Comparison of ENCODE assay signal across 1 cellular context in the genomic region with DNA sequence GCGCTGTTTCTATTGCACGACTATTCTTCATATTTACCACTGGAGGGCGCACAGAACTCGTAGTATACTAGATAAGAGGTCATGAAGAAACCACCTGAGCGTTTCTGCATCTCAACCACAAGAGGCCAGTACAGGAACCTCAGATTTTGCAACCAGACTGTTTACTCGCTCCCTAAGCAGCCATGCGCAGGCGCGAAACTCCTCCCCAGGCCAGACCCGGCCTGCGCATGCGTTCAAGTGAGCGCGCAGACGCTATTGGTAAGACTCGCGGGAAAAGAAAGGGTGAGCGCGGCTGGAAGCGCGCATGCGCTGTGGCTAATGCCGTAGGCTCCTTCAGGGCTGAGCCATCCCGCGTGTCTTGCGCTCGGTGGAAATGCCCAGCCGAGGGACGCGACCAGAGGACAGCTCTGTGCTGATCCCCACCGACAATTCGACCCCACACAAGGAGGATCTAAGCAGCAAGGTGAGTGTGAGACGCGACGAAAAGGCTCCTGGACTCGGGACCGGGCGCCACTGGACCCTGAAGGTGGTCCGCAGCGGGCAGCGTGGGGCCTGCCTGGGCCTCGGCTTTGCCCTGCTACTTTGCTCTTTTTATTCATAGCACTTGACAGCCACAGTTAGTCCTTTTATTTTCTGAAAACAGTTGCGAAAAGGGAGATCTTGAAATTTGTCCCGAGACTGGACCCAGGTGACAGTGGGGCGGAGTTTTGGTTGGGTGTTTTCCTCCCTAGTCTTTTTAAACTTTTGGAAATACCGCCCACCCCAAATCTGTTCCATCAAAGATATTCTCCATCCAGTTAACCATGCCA.
A peak's percentile ranks its signal among the peaks of the same experiment; 100 is the strongest.
TF ChIP-seq lines count a peak whose summit lies in the region.

Gene ASNSD1 (plus strand): TSS at position 312 of the 809 bp plus-strand sequence. CDS start 4,674 bp downstream, outside the sequence.

TF ChIP-seq in HepG2, 621 proteins besides CTCF, POLR2A, EP300 and RAD21 (continued from another document and continues in another):
- TF ChIP-seq THAP9 (CRISPR knock-in tag; IDR thresholded peaks at IDR 0.05; ENCODE audit: borderline replicate concordance) (peak; percentile 91; the same call in 1 of the 2 replicates), CREM (IDR thresholded peaks at IDR 0.05) (peak; percentile 44; the same call in 1 of the 2 replicates), CREM (CRISPR knock-in tag; IDR thresholded peaks at IDR 0.05) (no peak; the same call in 1 of the 2 replicates), RARA (CRISPR knock-in tag; IDR thresholded peaks at IDR 0.05) (peak; percentile 50), ZFP36 (IDR thresholded peaks at IDR 0.05; ENCODE audit: borderline replicate concordance, low read depth, low read length, partially characterized antibody) (no peak), ZNF44 (CRISPR knock-in tag; IDR thresholded peaks at IDR 0.05) (peak; percentile 98), BORCS8-MEF2B (CRISPR knock-in tag; IDR thresholded peaks at IDR 0.05) (peak; percentile 98), ZNF407 (CRISPR knock-in tag; IDR thresholded peaks at IDR 0.05; ENCODE audit: not compliant biosample characterization) (peak; percentile 99), TCF12 (IDR thresholded peaks at IDR 0.05) (no peak), TCF12 (CRISPR knock-in tag; IDR thresholded peaks at IDR 0.05) (no peak), HIVEP1 (CRISPR knock-in tag; IDR thresholded peaks at IDR 0.05) (peak; percentile 96), CSRNP1 (CRISPR knock-in tag; IDR thresholded peaks at IDR 0.05) (peak; percentile 97; the same call in 1 of the 2 replicates), ZNF788 (CRISPR knock-in tag; IDR thresholded peaks at IDR 0.05; ENCODE audit: borderline replicate concordance) (peak; percentile 79), ZNF740 (CRISPR knock-in tag; IDR thresholded peaks at IDR 0.05) (no peak), CREBL2 (CRISPR knock-in tag; IDR thresholded peaks at IDR 0.05; ENCODE audit: borderline replicate concordance) (peak; percentile 96; the same call in 1 of the 2 replicates), HDAC6 (IDR thresholded peaks at IDR 0.05; ENCODE audit: low read depth, low read length) (no peak), JUN (CRISPR knock-in tag; IDR thresholded peaks at IDR 0.05) (peak; percentile 66; the same call in 1 of the 2 replicates), ZSCAN12 (CRISPR knock-in tag; IDR thresholded peaks at IDR 0.05) (no peak), FOXA1 (IDR thresholded peaks at IDR 0.05) (no peak), FOXA1 (CRISPR knock-in tag; IDR thresholded peaks at IDR 0.05) (peak; percentile 94), AKAP8 (CRISPR knock-in tag; IDR thresholded peaks at IDR 0.05) (no peak), MED13 (CRISPR knock-in tag; IDR thresholded peaks at IDR 0.05) (no peak), MYC (CRISPR knock-in tag; IDR thresholded peaks at IDR 0.05; ENCODE audit: borderline replicate concordance) (peak; percentile 94; the same call in 1 of the 2 replicates), ERF (CRISPR knock-in tag; IDR thresholded peaks at IDR 0.05) (peak; percentile 76; the same call in 1 of the 2 replicates), ATRX (CRISPR knock-in tag; IDR thresholded peaks at IDR 0.05; ENCODE audit: borderline replicate concordance) (0 out of 2 replicates have a peak, but pooled peaks have one; percentile 9)
- TF ChIP-seq, protein P1, sequence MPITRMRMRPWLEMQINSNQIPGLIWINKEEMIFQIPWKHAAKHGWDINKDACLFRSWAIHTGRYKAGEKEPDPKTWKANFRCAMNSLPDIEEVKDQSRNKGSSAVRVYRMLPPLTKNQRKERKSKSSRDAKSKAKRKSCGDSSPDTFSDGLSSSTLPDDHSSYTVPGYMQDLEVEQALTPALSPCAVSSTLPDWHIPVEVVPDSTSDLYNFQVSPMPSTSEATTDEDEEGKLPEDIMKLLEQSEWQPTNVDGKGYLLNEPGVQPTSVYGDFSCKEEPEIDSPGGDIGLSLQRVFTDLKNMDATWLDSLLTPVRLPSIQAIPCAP (CRISPR knock-in tag; IDR thresholded peaks at IDR 0.05; ENCODE audit: low read depth): no peak
- TF ChIP-seq, protein P2, sequence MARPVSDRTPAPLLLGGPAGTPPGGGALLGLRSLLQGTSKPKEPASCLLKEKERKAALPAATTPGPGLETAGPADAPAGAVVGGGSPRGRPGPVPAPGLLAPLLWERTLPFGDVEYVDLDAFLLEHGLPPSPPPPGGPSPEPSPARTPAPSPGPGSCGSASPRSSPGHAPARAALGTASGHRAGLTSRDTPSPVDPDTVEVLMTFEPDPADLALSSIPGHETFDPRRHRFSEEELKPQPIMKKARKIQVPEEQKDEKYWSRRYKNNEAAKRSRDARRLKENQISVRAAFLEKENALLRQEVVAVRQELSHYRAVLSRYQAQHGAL (CRISPR knock-in tag; IDR thresholded peaks at IDR 0.05; ENCODE audit: not compliant biosample characterization): peak; percentile 54
- TF ChIP-seq, protein P3, sequence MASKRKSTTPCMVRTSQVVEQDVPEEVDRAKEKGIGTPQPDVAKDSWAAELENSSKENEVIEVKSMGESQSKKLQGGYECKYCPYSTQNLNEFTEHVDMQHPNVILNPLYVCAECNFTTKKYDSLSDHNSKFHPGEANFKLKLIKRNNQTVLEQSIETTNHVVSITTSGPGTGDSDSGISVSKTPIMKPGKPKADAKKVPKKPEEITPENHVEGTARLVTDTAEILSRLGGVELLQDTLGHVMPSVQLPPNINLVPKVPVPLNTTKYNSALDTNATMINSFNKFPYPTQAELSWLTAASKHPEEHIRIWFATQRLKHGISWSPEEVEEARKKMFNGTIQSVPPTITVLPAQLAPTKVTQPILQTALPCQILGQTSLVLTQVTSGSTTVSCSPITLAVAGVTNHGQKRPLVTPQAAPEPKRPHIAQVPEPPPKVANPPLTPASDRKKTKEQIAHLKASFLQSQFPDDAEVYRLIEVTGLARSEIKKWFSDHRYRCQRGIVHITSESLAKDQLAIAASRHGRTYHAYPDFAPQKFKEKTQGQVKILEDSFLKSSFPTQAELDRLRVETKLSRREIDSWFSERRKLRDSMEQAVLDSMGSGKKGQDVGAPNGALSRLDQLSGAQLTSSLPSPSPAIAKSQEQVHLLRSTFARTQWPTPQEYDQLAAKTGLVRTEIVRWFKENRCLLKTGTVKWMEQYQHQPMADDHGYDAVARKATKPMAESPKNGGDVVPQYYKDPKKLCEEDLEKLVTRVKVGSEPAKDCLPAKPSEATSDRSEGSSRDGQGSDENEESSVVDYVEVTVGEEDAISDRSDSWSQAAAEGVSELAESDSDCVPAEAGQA (IDR thresholded peaks at IDR 0.05; ENCODE audit: low read depth): no peak; the same call in 1 of the 2 replicates
- TF ChIP-seq, protein P3 (CRISPR knock-in tag; IDR thresholded peaks at IDR 0.05; ENCODE audit: borderline replicate concordance): peak; percentile 50; the same call in 1 of the 2 replicates
